In genomic region chr22:49960967-49961600, GRCh38 we compare ENCODE assay signal across 8 cellular contexts. TPM values are rescaled to one million over a fixed set of nuclear protein-coding genes. Genes with fewer than 3 reads are reported as not detected.
DNase-seq lines count a peak whose midpoint lies in the region; ATAC-seq and TF ChIP-seq lines count a peak whose summit lies in the region.

No MANE protein-coding gene starts in this region.

- H3K4me3 ChIP-seq in cardiac fibroblast (replicated peaks in 1 of 2; ENCODE audit: low read depth in 2 of 2, low read length in 2 of 2) (peak overlapping the region; percentile 72 to 89), left lung (peak overlapping the region; percentile 71 to 100)

- H3K27ac ChIP-seq in RWPE1 (peak overlapping the region; percentile 92), left lung (peak overlapping the region; percentile 95 to 97)

- intact Hi-C loops in left lung (cut with DNase I): no loop called here

- ATAC-seq in left lung (no peak), HG02884 (IDR thresholded peaks at IDR 0.05; ENCODE audit: unreplicated experiment) (no peak)
- no peak for ATAC-seq in stimulated activated naive CD8-positive, alpha-beta T cell treated with anti-CD3 and anti-CD28 coated beads, Interleukin-15, Interleukin-2, amounts not matched to agents 100 U/mL and 50 U/mL, for 24 hours

- H3K9me3 ChIP-seq in left lung: no peaks in the 10 kb centered on the region

- peaks cover 0 to 45% of the 10 kb centered on the region in 2 donors for H3K36me3 ChIP-seq in left lung

- POLR2A ChIA-PET in RWPE1 (lab: Yijun Ruan, JAX; ENCODE audit: low non-redundant PET): no interaction called here

- DNase-seq in DMS 273 (lab: John Stamatoyannopoulos, UW; ENCODE audit: unreplicated experiment): peak; percentile 63
- no peak for DNase-seq in DMS 273 treated with DMSO at 0.1 percent for 48 hours (lab: John Stamatoyannopoulos, UW)
- no peak for DNase-seq in RWPE1 (ENCODE audit: low spot score)
- DNase-seq in cardiac fibroblast (ENCODE audit: low read depth in 2 of 2): peak; percentile 31 to 48
- DNase-seq in left lung: peak; percentile 48 to 89
- peak; percentile 58 for DNase-seq in stimulated activated naive CD8-positive, alpha-beta T cell treated with anti-CD3 and anti-CD28 coated beads, Interleukin-15, Interleukin-2, amounts not matched to agents 100 U/mL and 50 U/mL, for 24 hours
- DNase-seq in SIG-M5 (lab: John Stamatoyannopoulos, UW): no peak

- CTCF ChIA-PET in RWPE1 (lab: Yijun Ruan, JAX): interaction anchor here (1.1 kb wide), 1 partner anchor 10 kb away, joined by 3 read pairs; no protein-coding TSS in a partner anchor

- TF ChIP-seq CTCF in RWPE1 (conservative IDR thresholded peaks at IDR 0.05; ENCODE audit: low read depth): no peak
- TF ChIP-seq CTCF in cardiac fibroblast (IDR thresholded peaks at IDR 0.05; ENCODE audit: low read depth, low read length): no peak
- TF ChIP-seq CTCF in left lung (IDR thresholded peaks at IDR 0.05): no peak

- peaks cover 24 to 64% of the 10 kb centered on the region in 2 donors for H3K4me1 ChIP-seq in left lung

- no peaks in the 10 kb centered on the region for H3K27me3 ChIP-seq in left lung

RNA-seq across cellular contexts. Expression of gene PIM3, which starts 0.5 kb away (rescaled TPM):
- 100 to 1,000 TPM in 1 of 2 donors, 10 to 100 TPM in 1; 80.6 to 129 TPM for total RNA-seq in left lung

RNA-seq across cellular contexts. Expression of gene CRELD2, which starts 42.6 kb away (rescaled TPM):
- 10 to 100 TPM; 59.7 to 79.7 TPM for total RNA-seq in left lung

RNA-seq across cellular contexts. Expression of gene ALG12, which starts 42.8 kb away (rescaled TPM):
- total RNA-seq in left lung: 10 to 100 TPM; 29.4 to 35.2 TPM

RNA-seq across cellular contexts. Expression of gene IL17REL, which starts 51.5 kb away (rescaled TPM):
- not detected for total RNA-seq in left lung

Comparison
In these comparisons a context has a peak if more than half of its experiments do, and no peak if none do; other contexts are left out.
1. DNase-seq: peak in DMS 273 (single experiment), cardiac fibroblast (2 of 2), left lung (2 of 2) and stimulated activated naive CD8-positive, alpha-beta T cell treated with anti-CD3 and anti-CD28 coated beads, Interleukin-15, Interleukin-2, amounts not matched to agents 100 U/mL and 50 U/mL, for 24 hours (single experiment); none in DMS 273 treated with DMSO at 0.1 percent for 48 hours (single experiment), RWPE1 (single experiment) and SIG-M5 (single experiment).